Comparison of ENCODE assay signal across 29 cellular contexts in the genomic region with DNA sequence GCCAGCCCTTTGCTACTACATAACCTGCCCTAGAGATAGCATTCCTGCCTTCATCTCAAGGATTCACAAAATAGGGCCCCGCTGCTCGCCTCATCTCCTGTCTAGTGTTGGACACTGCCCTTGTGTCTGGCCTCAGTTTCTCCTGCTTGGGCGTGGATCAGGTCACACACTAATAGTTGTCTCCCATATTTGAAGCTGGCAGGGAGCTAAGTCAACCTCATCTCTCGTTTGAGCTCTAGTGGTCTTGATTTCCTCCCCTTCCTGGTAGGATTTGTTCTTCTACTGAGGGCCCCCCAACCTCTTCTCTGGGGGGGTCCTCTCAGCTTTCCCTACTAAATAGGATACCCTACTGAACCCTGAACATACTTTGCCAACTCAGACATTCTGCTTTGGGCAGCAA. TPM values are rescaled to one million over a fixed set of nuclear protein-coding genes. Genes with fewer than 3 reads are reported as not detected.
"Had no signal": no experiment of that assay in that cellular context is flagged by ENCODE, and none has a peak within 500 bp of the region (broad histone marks: within the 10 kb centered on the region; RNA-seq: fewer than 3 reads in every experiment).

No MANE protein-coding gene starts in this region.

- ATAC-seq: activated CD4-positive, CD25-positive, alpha-beta regulatory T cell treated with anti-CD3 and anti-CD28 coated beads, Interleukin-2, amount 50 U/mL, for 24 hours; activated CD8-positive, alpha-beta T cell treated with anti-CD3 and anti-CD28 coated beads, Interleukin-2, amount 10 ng/mL, durations not matched to agents 7 days and 5 days; activated naive CD4-positive, alpha-beta T cell treated with anti-CD3 and anti-CD28 coated beads, Interleukin-2, amount 50 U/mL, for 72 hours; activated naive CD8-positive, alpha-beta T cell treated with anti-CD3 and anti-CD28 coated beads, Interleukin-2, amount 50 U/mL, for 24 hours; body of pancreas; K562; Panc1 had no signal

- H3K9me3 ChIP-seq: ascending aorta, body of pancreas, SJSA1 had no signal

- H3K4me3 ChIP-seq: ascending aorta, body of pancreas, K562, SJSA1 had no signal

- DNase-seq: activated CD4-positive, alpha-beta T cell treated with anti-CD3 and anti-CD28 coated beads for 4 hours; activated CD8-positive, alpha-beta memory T cell treated with anti-CD3 and anti-CD28 coated beads, Interleukin-2, amount 50 U/mL, for 48 hours; activated CD8-positive, alpha-beta T cell treated with anti-CD3 and anti-CD28 coated beads, Interleukin-2, amount 10 ng/mL, durations not matched to agents 7 days and 5 days; activated naive CD4-positive, alpha-beta T cell treated with Interleukin-2 at 50 U/mL for 16 hours; activated naive CD8-positive, alpha-beta T cell treated with anti-CD3 and anti-CD28 coated beads, Interleukin-2, amount 50 U/mL, for 24 hours; activated T-cell treated with anti-CD3 and anti-CD28 coated beads, Interleukin-2, amount 50 U/mL, for 1 hour; amniotic stem cell; body of pancreas; Karpas-422; MM.1S; NCI-H1105 treated with DMSO at 0.1 percent for 48 hours; NCI-H1436 treated with DMSO at 0.1 percent for 48 hours; NCI-H187; NCI-H2081; NCI-H2171; NCI-H2227 treated with DMSO at 0.1 percent for 48 hours; NCI-H446 treated with DMSO at 0.1 percent for 48 hours; NCI-H526; NCI-H82; OCI-M1; SHP77 had no signal

- H3K27me3 ChIP-seq: ascending aorta, body of pancreas had no signal

- H3K27ac ChIP-seq: ascending aorta, body of pancreas, RWPE1, SJSA1 had no signal

- H3K36me3 ChIP-seq: ascending aorta, SJSA1 had no signal

- H3K4me1 ChIP-seq: ascending aorta, body of pancreas, SJSA1 had no signal

RNA-seq across cellular contexts. Expression of a gene that starts 42.2 kb away (rescaled TPM):
- total RNA-seq: activated CD8-positive, alpha-beta T cell treated with anti-CD3 and anti-CD28 coated beads, Interleukin-2, amount 10 ng/mL, durations not matched to agents 7 days and 5 days; activated naive CD4-positive, alpha-beta T cell treated with anti-CD3 and anti-CD28 coated beads, Interleukin-2, amount 50 U/mL, for 72 hours; bronchial epithelial cell; K562; SJSA1 had no signal
